Comparison of ENCODE assay signal across 8 cellular contexts in the genomic region with DNA sequence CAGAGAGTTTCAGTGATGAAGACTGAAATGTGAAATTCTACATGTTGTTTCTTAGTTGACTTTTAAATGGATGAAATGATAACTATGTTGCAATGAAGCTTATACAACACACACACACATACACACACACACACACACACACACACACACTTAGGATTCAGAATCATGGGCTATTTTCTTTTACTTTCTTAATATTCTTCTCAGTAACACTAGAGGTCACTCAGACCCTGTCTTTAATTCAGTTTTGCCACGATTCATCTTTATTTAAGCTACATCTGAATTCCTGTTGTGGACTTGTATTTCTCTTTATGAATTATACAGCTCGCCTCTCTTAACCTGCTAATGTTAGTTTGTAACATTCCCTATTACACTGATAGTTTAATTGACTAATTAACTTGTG.
DNase-seq lines count a peak whose midpoint lies in the region; ATAC-seq, FAIRE-seq and TF ChIP-seq lines count a peak whose summit lies in the region.

No MANE protein-coding gene starts in this region.

- no peak overlapping the region for H3K18ac ChIP-seq in neuronal stem cell (ENCODE audit: low read length)

- no peak overlapping the region for H2BK15ac ChIP-seq in neuronal stem cell (ENCODE audit: low read length)

- no peak for TF ChIP-seq POLR2A in adrenal gland (IDR thresholded peaks at IDR 0.05)

- H3K4ac ChIP-seq in neuronal stem cell (ENCODE audit: low read length) = no peak overlapping the region

- H3K9ac ChIP-seq in astrocyte (ENCODE audit: low read length) (no peak overlapping the region), neural cell (ENCODE audit: low read length) (no peak overlapping the region), neuronal stem cell (ENCODE audit: low read depth, low read length, poor library complexity) (no peak overlapping the region)

- H3F3A ChIP-seq in neural cell (ENCODE audit: insufficient read depth, low read length, poor library complexity, severe bottlenecking) = no peaks in the 10 kb centered on the region

- H3K27me3 ChIP-seq in astrocyte (ENCODE audit: insufficient read depth, low read length) (no peaks in the 10 kb centered on the region), neural cell (ENCODE audit: insufficient read depth, low read depth, low read length) (no peaks in the 10 kb centered on the region), adrenal gland (no peaks in the 10 kb centered on the region), neuronal stem cell (ENCODE audit: control insufficient read depth in 3 of 3, insufficient read depth in 3 of 3, low read depth in 1 of 3, low read length in 3 of 3) (no peaks in the 10 kb centered on the region)

- no peaks in the 10 kb centered on the region for H3K4me1 ChIP-seq in astrocyte (ENCODE audit: insufficient read depth, low read length)
- no peaks in the 10 kb centered on the region for H3K4me1 ChIP-seq in adrenal gland (replicated peaks in 1 of 2)
- H3K4me1 ChIP-seq in neuronal stem cell (ENCODE audit: control insufficient read depth in 2 of 2, insufficient read depth in 1 of 2, low read depth in 1 of 2, low read length in 2 of 2) = no peaks in the 10 kb centered on the region

- intact Hi-C loops in adrenal gland (cut with DNase I) = no loop called here

- no peaks in the 10 kb centered on the region for H3K36me3 Mint-ChIP-seq in astrocyte (ENCODE audit: low read depth, unreplicated experiment)

- no peak for TF ChIP-seq EP300 in neural cell (conservative IDR thresholded peaks at IDR 0.05; ENCODE audit: poor library complexity, severe bottlenecking)

- no peak for FAIRE-seq in astrocyte (lab: Jason Lieb, UNC)

- H3K4me3 Mint-ChIP-seq in astrocyte (ENCODE audit: unreplicated experiment) = no peak overlapping the region

- H3K9me3 ChIP-seq in astrocyte (ENCODE audit: insufficient read depth, low read depth, low read length) = no peaks in the 10 kb centered on the region
- H3K9me3 ChIP-seq in neural cell (ENCODE audit: low read length) = no peaks in the 10 kb centered on the region
- no peaks in the 10 kb centered on the region for H3K9me3 ChIP-seq in adrenal gland (replicated peaks in 1 of 3)
- H3K9me3 ChIP-seq in neuronal stem cell (replicated peaks in 1 of 2; ENCODE audit: control insufficient read depth in 2 of 2, insufficient read depth in 1 of 2, low read depth in 1 of 2, low read length in 2 of 2) = no peaks in the 10 kb centered on the region

- H3K27ac ChIP-seq in astrocyte (ENCODE audit: low read depth, low read length) (no peak overlapping the region), neural cell (ENCODE audit: low read length) (no peak overlapping the region), adrenal gland (no peak overlapping the region), neuronal stem cell (replicated peaks; ENCODE audit: low read length) (no peak overlapping the region)

- H3K14ac ChIP-seq in neuronal stem cell (ENCODE audit: low read length) = no peak overlapping the region

- H2BK12ac ChIP-seq in neuronal stem cell (ENCODE audit: low read length) = no peak overlapping the region

- no peaks in the 10 kb centered on the region for H3K9me3 Mint-ChIP-seq in astrocyte (ENCODE audit: unreplicated experiment)

- H3K79me1 ChIP-seq in neuronal stem cell (ENCODE audit: low read depth, low read length) = no peaks in the 10 kb centered on the region

- WGBS in adrenal gland, 4 donors = 19 to 37% (median 26%) methylated on average over 2 of the region's 2 CpGs
- WGBS in neuronal stem cell (ENCODE audit: extremely low coverage in 2 of 2, insufficient read length in 2 of 2, insufficient replicate concordance in 1 of 2), 2 donors = no CpG with 5 or more reads among the region's 2 CpGs

- TF ChIP-seq RAD21 in neural cell (conservative IDR thresholded peaks at IDR 0.05) = peak; percentile 88

- no peak overlapping the region for H4K91ac ChIP-seq in neuronal stem cell (ENCODE audit: low read depth, low read length, poor library complexity)

- no peak overlapping the region for H2BK120ac ChIP-seq in neuronal stem cell (ENCODE audit: low read depth, low read length)

- TF ChIP-seq CTCF in GM13976 (IDR thresholded peaks at IDR 0.05; ENCODE audit: borderline replicate concordance, control extremely low read depth, extremely low read depth, insufficient read depth, missing control alignments) = peak; percentile 6
- TF ChIP-seq CTCF in astrocyte (IDR thresholded peaks at IDR 0.05; ENCODE audit: insufficient read depth, low read depth, low read length) = peak; percentile 31
- peak; percentile 79 for TF ChIP-seq CTCF in neural cell (IDR thresholded peaks at IDR 0.05; ENCODE audit: poor library complexity, severe bottlenecking)
- TF ChIP-seq CTCF in adrenal gland (IDR thresholded peaks at IDR 0.05) = peak in 2 of 6 experiments; percentile 28 to 54

- H3K36me3 ChIP-seq in astrocyte (ENCODE audit: insufficient read depth, low read length) = no peaks in the 10 kb centered on the region
- no peaks in the 10 kb centered on the region for H3K36me3 ChIP-seq in neural cell (ENCODE audit: insufficient read depth, low read length)
- H3K36me3 ChIP-seq in adrenal gland (replicated peaks in 1 of 2) = no peaks in the 10 kb centered on the region
- no peaks in the 10 kb centered on the region for H3K36me3 ChIP-seq in neuronal stem cell (replicated peaks in 1 of 2; ENCODE audit: control insufficient read depth in 2 of 2, insufficient read depth in 2 of 2, low read length in 2 of 2)

- H3K79me2 ChIP-seq in astrocyte (ENCODE audit: insufficient read depth, low read length) (no peaks in the 10 kb centered on the region), neural cell (replicated peaks; ENCODE audit: insufficient read depth, low read length) (no peaks in the 10 kb centered on the region)

- ATAC-seq in HG02571 (IDR thresholded peaks at IDR 0.05; ENCODE audit: unreplicated experiment) = no peak
- ATAC-seq in GM21723 (IDR thresholded peaks at IDR 0.05; ENCODE audit: unreplicated experiment) = no peak

- H3K4me3 ChIP-seq in astrocyte (ENCODE audit: insufficient read depth, low read depth, low read length) (no peak overlapping the region), neural cell (ENCODE audit: low read length) (no peak overlapping the region), adrenal gland (no peak overlapping the region), neuronal stem cell (ENCODE audit: low read length in 2 of 2) (no peak overlapping the region)

- in situ Hi-C loops in GM13976 (cut with MboI; ENCODE audit: low sequenced_read_pairs, unreplicated experiment) = no loop called here

- H3K4me1 Mint-ChIP-seq in astrocyte (ENCODE audit: low read depth, unreplicated experiment) = peaks cover 1% of the 10 kb centered on the region

- no peak overlapping the region for H3K27ac Mint-ChIP-seq in astrocyte (ENCODE audit: unreplicated experiment)

- H4K8ac ChIP-seq in neuronal stem cell (ENCODE audit: low read depth, low read length) = no peak overlapping the region

- H4K20me1 ChIP-seq in astrocyte (ENCODE audit: insufficient read depth, low read length) = no peaks in the 10 kb centered on the region
- H4K20me1 ChIP-seq in neural cell (ENCODE audit: insufficient read depth) = no peaks in the 10 kb centered on the region

- H2BK5ac ChIP-seq in neuronal stem cell (ENCODE audit: low read length) = no peak overlapping the region

- H3K23ac ChIP-seq in neuronal stem cell (ENCODE audit: low read depth, low read length, poor library complexity) = no peak overlapping the region

- DNase-seq in GM13976 (ENCODE audit: low spot score) = peak; percentile 42
- DNase-seq in HK-2 (ENCODE audit: unreplicated experiment) = peak; percentile 2
- DNase-seq in astrocyte (ENCODE audit: low read depth) = peak; percentile 22
- DNase-seq in adrenal gland = no peak
- DNase-seq in neuronal stem cell (ENCODE audit: low spot score) = no peak

- H3K9me2 ChIP-seq in neural cell (ENCODE audit: insufficient read depth, low read length) = no peaks in the 10 kb centered on the region

- H2AFZ ChIP-seq in astrocyte (ENCODE audit: low read depth, low read length) (no peak overlapping the region), neural cell (ENCODE audit: low read depth, low read length) (no peak overlapping the region), neuronal stem cell (ENCODE audit: low read length) (no peak overlapping the region)

- H3K27me3 Mint-ChIP-seq in astrocyte (ENCODE audit: low read depth, unreplicated experiment) = no peaks in the 10 kb centered on the region

- no peak overlapping the region for H3K4me2 ChIP-seq in astrocyte (ENCODE audit: low read length)
- no peak overlapping the region for H3K4me2 ChIP-seq in neural cell (ENCODE audit: low read length)
- no peak overlapping the region for H3K4me2 ChIP-seq in neuronal stem cell (ENCODE audit: insufficient read depth, low read length, poor library complexity, severe bottlenecking)

- H2AK5ac ChIP-seq in neuronal stem cell (ENCODE audit: low read depth, low read length) = no peak overlapping the region

TF ChIP-seq in neural cell, 6 proteins besides CTCF, POLR2A, EP300 and RAD21:
- TF ChIP-seq MXI1 (conservative IDR thresholded peaks at IDR 0.05; ENCODE audit: poor library complexity, severe bottlenecking) (no peak), SMC3 (conservative IDR thresholded peaks at IDR 0.05; ENCODE audit: poor library complexity) (peak; percentile 84)

Comparison
In these comparisons a context has a peak if more than half of its experiments do, and no peak if none do; other contexts are left out.
1. DNase-seq: peak in GM13976 (single experiment), HK-2 (single experiment) and astrocyte (single experiment); none in adrenal gland (0 of 7) and neuronal stem cell (single experiment).